In the genomic region with DNA sequence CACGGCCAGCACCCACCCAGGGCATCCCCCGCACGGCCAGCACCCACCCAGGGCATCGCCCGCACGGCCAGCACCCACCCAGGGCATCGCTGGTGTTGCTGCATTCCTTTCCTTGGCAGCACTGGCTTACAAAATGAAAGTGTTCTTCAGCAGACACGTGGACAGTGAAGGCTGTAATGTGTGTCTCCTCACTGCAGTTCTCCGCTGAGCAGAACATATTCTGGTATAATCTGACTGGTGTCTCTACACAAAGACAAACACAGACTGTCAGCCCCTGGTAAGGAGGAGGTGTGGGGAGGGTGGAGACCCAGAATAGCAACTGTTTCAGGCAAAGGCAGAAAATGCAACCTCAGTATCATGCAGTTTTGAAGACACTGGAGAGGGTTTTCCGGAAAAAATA, we compare ENCODE assay signal across 29 cellular contexts. TPM values are rescaled to one million over a fixed set of nuclear protein-coding genes. Genes with fewer than 3 reads are reported as not detected.
"Had no signal": no experiment of that assay in that cellular context is flagged by ENCODE, and none has a peak within 500 bp of the region (broad histone marks: within the 10 kb centered on the region; RNA-seq: fewer than 3 reads in every experiment).

No MANE protein-coding gene starts in this region.

- H3K27me3 ChIP-seq: foreskin keratinocyte, heart right ventricle, sigmoid colon, tibial nerve had no signal

- H3K27ac ChIP-seq: foreskin keratinocyte, heart right ventricle, lower lobe of right lung, sigmoid colon, tibial nerve had no signal

- H3K4me2 ChIP-seq: smooth muscle cell had no signal

- H3K4me3 ChIP-seq: heart right ventricle, lower lobe of right lung, mucosa of descending colon, sigmoid colon, smooth muscle cell, tibial nerve had no signal

- DNase-seq: activated CD4-positive, alpha-beta T cell treated with anti-CD3 and anti-CD28 coated beads for 36 hours; activated CD4-positive, CD25-positive, alpha-beta regulatory T cell; activated CD8-positive, alpha-beta memory T cell treated with anti-CD3 and anti-CD28 coated beads, Interleukin-2, amount 10 ng/mL, durations not matched to agents 7 days and 5 days; activated CD8-positive, alpha-beta T cell treated with anti-CD3 and anti-CD28 coated beads, Interleukin-2, amount 10 ng/mL, durations not matched to agents 7 days and 5 days; activated naive CD8-positive, alpha-beta T cell treated with anti-CD3 and anti-CD28 coated beads, Interleukin-2, amount 50 U/mL, for 24 hours; activated T-cell treated with anti-CD3 and anti-CD28 coated beads, Interleukin-2, amount 50 U/mL, for 48 hours; endodermal cell; foreskin keratinocyte; heart right ventricle; kidney glomerular epithelial cell; lower lobe of right lung; mesenchymal stem cell; mucosa of descending colon; retina; sigmoid colon; stimulated activated CD4-positive, alpha-beta T cell treated with anti-CD3 and anti-CD28 coated beads, Interleukin-1b, Interleukin-23, amount 100 ng/mL, for 48 hours; stimulated activated naive CD4-positive, alpha-beta T cell had no signal

- H3K36me3 ChIP-seq: heart right ventricle, lower lobe of right lung, sigmoid colon, tibial nerve had no signal

- H3K4me1 ChIP-seq: foreskin keratinocyte, heart right ventricle, lower lobe of right lung, sigmoid colon, tibial nerve had no signal

RNA-seq across cellular contexts. Expression of a gene that starts 7.3 kb away (rescaled TPM):
- total RNA-seq: activated CD4-positive, alpha-beta T cell treated with anti-CD3 and anti-CD28 coated beads for 36 hours; activated CD8-positive, alpha-beta memory T cell treated with anti-CD3 and anti-CD28 coated beads, Interleukin-2, amount 10 ng/mL, durations not matched to agents 7 days and 5 days; activated CD8-positive, alpha-beta T cell treated with anti-CD3 and anti-CD28 coated beads, Interleukin-2, amount 10 ng/mL, durations not matched to agents 7 days and 5 days; activated T-helper 2 cell treated with anti-CD3 and anti-CD28 coated beads, Interferon-gamma antibody, Interleukin-2, Interleukin-4, amounts not matched to agents 10 μg/mL and 5 μg/mL and 100 μg/mL, durations not matched to agents 14 hours and 24 hours and 36 hours; chondrocyte; endodermal cell; esophagus mucosa; foreskin keratinocyte; heart right ventricle; left lobe of liver; lower lobe of right lung; myocyte; natural killer cell treated with Interleukin-12 subunit alpha and Interleukin-12 subunit beta and Interleukin-15 and Interleukin-18, amount 100 ng/mL, for 72 hours; osteocyte; progenitor cell of endocrine pancreas; smooth muscle cell; temporal lobe; tibial nerve; urinary bladder had no signal
- polyA plus RNA-seq: foreskin keratinocyte, heart right ventricle, smooth muscle cell, urinary bladder had no signal

RNA-seq across cellular contexts. Expression of a gene that starts 45.6 kb away (rescaled TPM):
- total RNA-seq: activated CD4-positive, alpha-beta T cell treated with anti-CD3 and anti-CD28 coated beads for 36 hours; activated CD8-positive, alpha-beta memory T cell treated with anti-CD3 and anti-CD28 coated beads, Interleukin-2, amount 10 ng/mL, durations not matched to agents 7 days and 5 days; activated CD8-positive, alpha-beta T cell treated with anti-CD3 and anti-CD28 coated beads, Interleukin-2, amount 10 ng/mL, durations not matched to agents 7 days and 5 days; activated T-helper 2 cell treated with anti-CD3 and anti-CD28 coated beads, Interferon-gamma antibody, Interleukin-2, Interleukin-4, amounts not matched to agents 10 μg/mL and 5 μg/mL and 100 μg/mL, durations not matched to agents 14 hours and 24 hours and 36 hours; chondrocyte; endodermal cell; esophagus mucosa; foreskin keratinocyte; heart right ventricle; left lobe of liver; lower lobe of right lung; mucosa of descending colon; myocyte; natural killer cell treated with Interleukin-12 subunit alpha and Interleukin-12 subunit beta and Interleukin-15 and Interleukin-18, amount 100 ng/mL, for 72 hours; osteocyte; progenitor cell of endocrine pancreas; sigmoid colon; smooth muscle cell; temporal lobe; tibial nerve; urinary bladder had no signal
- polyA plus RNA-seq: foreskin keratinocyte, heart right ventricle, sigmoid colon, smooth muscle cell, urinary bladder had no signal
